Comparison of ENCODE assay signal across 7 cellular contexts in the genomic region with DNA sequence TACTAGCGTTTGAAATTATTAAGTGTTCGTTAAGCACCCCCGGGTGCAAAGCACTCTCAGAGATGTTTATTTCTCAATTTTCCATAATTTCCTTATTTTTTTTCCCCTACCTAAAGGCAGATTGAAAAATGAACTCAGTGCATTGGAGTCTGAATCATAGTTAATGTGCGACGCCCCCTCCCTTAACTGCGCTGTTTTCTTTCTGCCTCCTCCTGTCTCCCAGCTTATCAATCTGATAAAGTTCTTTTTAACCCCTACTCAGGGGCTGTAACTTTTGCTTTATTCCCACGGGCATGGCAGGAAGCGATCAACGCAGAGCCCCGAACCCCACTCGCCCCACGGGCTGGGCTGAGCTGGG. TPM values are rescaled to one million over a fixed set of nuclear protein-coding genes. Genes with fewer than 3 reads are reported as not detected.
DNase-seq lines count a peak whose midpoint lies in the region; ATAC-seq and TF ChIP-seq lines count a peak whose summit lies in the region.

No MANE protein-coding gene starts in this region.

- H3K36me3 ChIP-seq in HEK293 (ENCODE audit: control insufficient read depth in 2 of 2, insufficient read depth in 1 of 2, low read length in 2 of 2), result no peaks in the 10 kb centered on the region
- H3K36me3 ChIP-seq in iPS DF 6.9 (ENCODE audit: control insufficient read depth, insufficient read depth, low read length), result no peaks in the 10 kb centered on the region

- H3K27me3 Mint-ChIP-seq in activated CD4-positive, alpha-beta memory T cell treated with anti-CD3 and anti-CD28 coated beads, Interleukin-2, amount 10 ng/mL, durations not matched to agents 7 days and 5 days, result no peaks in the 10 kb centered on the region

- no peaks in the 10 kb centered on the region for H3K4me1 ChIP-seq in HEK293 (ENCODE audit: control insufficient read depth, insufficient read depth, low read length)
- H3K4me1 ChIP-seq in iPS DF 6.9 (ENCODE audit: control insufficient read depth, insufficient read depth, low read length), result peaks cover 4% of the 10 kb centered on the region

- H3K27me3 ChIP-seq in iPS DF 6.9 (ENCODE audit: control insufficient read depth, insufficient read depth, low read length), result no peaks in the 10 kb centered on the region

- no peak for TF ChIP-seq CTCF in HEK293 (tag by site-specific recombination; IDR thresholded peaks at IDR 0.05)

- no peak overlapping the region for H3K27ac Mint-ChIP-seq in activated CD4-positive, alpha-beta memory T cell treated with anti-CD3 and anti-CD28 coated beads, Interleukin-2, amount 10 ng/mL, durations not matched to agents 7 days and 5 days
- no peak overlapping the region for H3K27ac Mint-ChIP-seq in stimulated activated effector memory CD8-positive, alpha-beta T cell treated with anti-CD3 and anti-CD28 coated beads, Interleukin-12 subunit alpha, Interleukin-12 subunit beta, amount 100 ng/mL, for 72 hours

- POLR2A ChIA-PET in HEK293 (lab: Yijun Ruan, JAX), result interaction anchor here (0.9 kb wide), 1 partner anchor 330 kb away, joined by 3 read pairs; no protein-coding TSS in a partner anchor
- POLR2A ChIA-PET in activated CD4-positive, alpha-beta memory T cell treated with anti-CD3 and anti-CD28 coated beads, Interleukin-2, amount 10 ng/mL, durations not matched to agents 7 days and 5 days (lab: Charles Lee), result interaction anchor here (1.1 to 2.5 kb wide), 3 partner anchors 134 to 571 kb away, joined by 4 to 6 read pairs (median 6); a partner anchor contains a TSS

- no peak overlapping the region; the same call in 1 of the 2 replicates for H3K4me3 ChIP-seq in HEK293 (ENCODE audit: low read depth, low read length)
- peak overlapping the region; percentile 24 for H3K4me3 ChIP-seq in iPS DF 6.9 (ENCODE audit: low read length)

- CTCF ChIA-PET in HEK293 (lab: Yijun Ruan, JAX), result interaction anchor here (0.6 to 3.0 kb wide), 22 partner anchors 8 to 740 kb away, joined by 3 to 16 read pairs (median 3); a partner anchor contains a TSS
- CTCF ChIA-PET in activated CD4-positive, alpha-beta memory T cell treated with anti-CD3 and anti-CD28 coated beads, Interleukin-2, amount 10 ng/mL, durations not matched to agents 7 days and 5 days (lab: Charles Lee), result interaction anchor here (0.7 to 4.5 kb wide), 17 partner anchors 9 to 355 kb away, joined by 3 to 55 read pairs (median 5); a partner anchor contains a TSS

- H3K9me3 ChIP-seq in HEK293 (ENCODE audit: control insufficient read depth, insufficient read depth, low read depth, low read length), result no peaks in the 10 kb centered on the region
- H3K9me3 ChIP-seq in iPS DF 6.9 (ENCODE audit: control insufficient read depth, insufficient read depth, low read length), result no peaks in the 10 kb centered on the region

- no peak for DNase-seq in activated CD4-positive, alpha-beta memory T cell treated with anti-CD3 and anti-CD28 coated beads, Interleukin-2, amount 10 ng/mL, durations not matched to agents 7 days and 5 days
- DNase-seq in iPS DF 6.9 (ENCODE audit: low read depth, low spot score) (no peak), NCI-H345 treated with DMSO at 0.1 percent for 48 hours (lab: John Stamatoyannopoulos, UW; ENCODE audit: unreplicated experiment) (no peak)
- no peak for DNase-seq in stimulated activated effector memory CD8-positive, alpha-beta T cell treated with anti-CD3 and anti-CD28 coated beads, Interleukin-12 subunit alpha, Interleukin-12 subunit beta, amount 100 ng/mL, for 72 hours (ENCODE audit: low spot score in 2 of 2)

- no peaks in the 10 kb centered on the region for H3K9me3 Mint-ChIP-seq in activated CD4-positive, alpha-beta memory T cell treated with anti-CD3 and anti-CD28 coated beads, Interleukin-2, amount 10 ng/mL, durations not matched to agents 7 days and 5 days
- H3K9me3 Mint-ChIP-seq in stimulated activated effector memory CD8-positive, alpha-beta T cell treated with anti-CD3 and anti-CD28 coated beads, Interleukin-12 subunit alpha, Interleukin-12 subunit beta, amount 100 ng/mL, for 72 hours, result no peaks in the 10 kb centered on the region

- WGBS in iPS DF 6.9 (ENCODE audit: insufficient coverage, insufficient read length), result no CpG with 5 or more reads among the region's 12 CpGs

- peaks cover 9% of the 10 kb centered on the region for H3K4me1 Mint-ChIP-seq in activated CD4-positive, alpha-beta memory T cell treated with anti-CD3 and anti-CD28 coated beads, Interleukin-2, amount 10 ng/mL, durations not matched to agents 7 days and 5 days
- peaks cover 21% of the 10 kb centered on the region for H3K4me1 Mint-ChIP-seq in stimulated activated effector memory CD8-positive, alpha-beta T cell treated with anti-CD3 and anti-CD28 coated beads, Interleukin-12 subunit alpha, Interleukin-12 subunit beta, amount 100 ng/mL, for 72 hours

- ATAC-seq in stimulated activated effector memory CD8-positive, alpha-beta T cell treated with anti-CD3 and anti-CD28 coated beads, Interleukin-12 subunit alpha, Interleukin-12 subunit beta, amount 100 ng/mL, for 72 hours, result no peak
- ATAC-seq in GM18870 (IDR thresholded peaks at IDR 0.05; ENCODE audit: unreplicated experiment) (no peak), HG03432 (IDR thresholded peaks at IDR 0.05; ENCODE audit: unreplicated experiment) (no peak)

- H3K27ac ChIP-seq in HEK293 (ENCODE audit: extremely low read depth, low read depth, low read length), result peak overlapping the region; percentile 24; the same call in 1 of the 2 replicates
- no peak overlapping the region for H3K27ac ChIP-seq in iPS DF 6.9 (ENCODE audit: low read length)

- peaks cover 4% of the 10 kb centered on the region for H3K36me3 Mint-ChIP-seq in activated CD4-positive, alpha-beta memory T cell treated with anti-CD3 and anti-CD28 coated beads, Interleukin-2, amount 10 ng/mL, durations not matched to agents 7 days and 5 days (ENCODE audit: low read depth)
- peaks cover 19% of the 10 kb centered on the region for H3K36me3 Mint-ChIP-seq in stimulated activated effector memory CD8-positive, alpha-beta T cell treated with anti-CD3 and anti-CD28 coated beads, Interleukin-12 subunit alpha, Interleukin-12 subunit beta, amount 100 ng/mL, for 72 hours

- H3K4me3 Mint-ChIP-seq in activated CD4-positive, alpha-beta memory T cell treated with anti-CD3 and anti-CD28 coated beads, Interleukin-2, amount 10 ng/mL, durations not matched to agents 7 days and 5 days, result peak overlapping the region; percentile 19
- peak overlapping the region; percentile 65 for H3K4me3 Mint-ChIP-seq in stimulated activated effector memory CD8-positive, alpha-beta T cell treated with anti-CD3 and anti-CD28 coated beads, Interleukin-12 subunit alpha, Interleukin-12 subunit beta, amount 100 ng/mL, for 72 hours

TF ChIP-seq in HEK293, 187 proteins besides CTCF, POLR2A, EP300 and RAD21 (continues in another document):
- no peak for TF ChIP-seq ZNF19 (tag by site-specific recombination; IDR thresholded peaks at IDR 0.05; ENCODE audit: low read depth)
- TF ChIP-seq, protein P1, sequence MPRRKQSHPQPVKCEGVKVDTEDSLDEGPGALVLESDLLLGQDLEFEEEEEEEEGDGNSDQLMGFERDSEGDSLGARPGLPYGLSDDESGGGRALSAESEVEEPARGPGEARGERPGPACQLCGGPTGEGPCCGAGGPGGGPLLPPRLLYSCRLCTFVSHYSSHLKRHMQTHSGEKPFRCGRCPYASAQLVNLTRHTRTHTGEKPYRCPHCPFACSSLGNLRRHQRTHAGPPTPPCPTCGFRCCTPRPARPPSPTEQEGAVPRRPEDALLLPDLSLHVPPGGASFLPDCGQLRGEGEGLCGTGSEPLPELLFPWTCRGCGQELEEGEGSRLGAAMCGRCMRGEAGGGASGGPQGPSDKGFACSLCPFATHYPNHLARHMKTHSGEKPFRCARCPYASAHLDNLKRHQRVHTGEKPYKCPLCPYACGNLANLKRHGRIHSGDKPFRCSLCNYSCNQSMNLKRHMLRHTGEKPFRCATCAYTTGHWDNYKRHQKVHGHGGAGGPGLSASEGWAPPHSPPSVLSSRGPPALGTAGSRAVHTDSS (tag by site-specific recombination; IDR thresholded peaks at IDR 0.05), result no peak
- TF ChIP-seq ZNF155 (tag by site-specific recombination; IDR thresholded peaks at IDR 0.05), result no peak
- no peak for TF ChIP-seq ZNF157 (tag by site-specific recombination; IDR thresholded peaks at IDR 0.05)
- no peak for TF ChIP-seq YY2 (tag by site-specific recombination; IDR thresholded peaks at IDR 0.05)
- TF ChIP-seq ZNF776 (tag by site-specific recombination; IDR thresholded peaks at IDR 0.05; ENCODE audit: borderline replicate concordance), result no peak
- TF ChIP-seq ZIC2 (tag by site-specific recombination; IDR thresholded peaks at IDR 0.05), result no peak
- TF ChIP-seq ZNF138 (tag by site-specific recombination; IDR thresholded peaks at IDR 0.05; ENCODE audit: borderline replicate concordance), result no peak
- no peak for TF ChIP-seq ZNF510 (tag by site-specific recombination; IDR thresholded peaks at IDR 0.05; ENCODE audit: insufficient replicate concordance)
- no peak for TF ChIP-seq ZNF248 (tag by site-specific recombination; IDR thresholded peaks at IDR 0.05)
- TF ChIP-seq, protein P2, sequence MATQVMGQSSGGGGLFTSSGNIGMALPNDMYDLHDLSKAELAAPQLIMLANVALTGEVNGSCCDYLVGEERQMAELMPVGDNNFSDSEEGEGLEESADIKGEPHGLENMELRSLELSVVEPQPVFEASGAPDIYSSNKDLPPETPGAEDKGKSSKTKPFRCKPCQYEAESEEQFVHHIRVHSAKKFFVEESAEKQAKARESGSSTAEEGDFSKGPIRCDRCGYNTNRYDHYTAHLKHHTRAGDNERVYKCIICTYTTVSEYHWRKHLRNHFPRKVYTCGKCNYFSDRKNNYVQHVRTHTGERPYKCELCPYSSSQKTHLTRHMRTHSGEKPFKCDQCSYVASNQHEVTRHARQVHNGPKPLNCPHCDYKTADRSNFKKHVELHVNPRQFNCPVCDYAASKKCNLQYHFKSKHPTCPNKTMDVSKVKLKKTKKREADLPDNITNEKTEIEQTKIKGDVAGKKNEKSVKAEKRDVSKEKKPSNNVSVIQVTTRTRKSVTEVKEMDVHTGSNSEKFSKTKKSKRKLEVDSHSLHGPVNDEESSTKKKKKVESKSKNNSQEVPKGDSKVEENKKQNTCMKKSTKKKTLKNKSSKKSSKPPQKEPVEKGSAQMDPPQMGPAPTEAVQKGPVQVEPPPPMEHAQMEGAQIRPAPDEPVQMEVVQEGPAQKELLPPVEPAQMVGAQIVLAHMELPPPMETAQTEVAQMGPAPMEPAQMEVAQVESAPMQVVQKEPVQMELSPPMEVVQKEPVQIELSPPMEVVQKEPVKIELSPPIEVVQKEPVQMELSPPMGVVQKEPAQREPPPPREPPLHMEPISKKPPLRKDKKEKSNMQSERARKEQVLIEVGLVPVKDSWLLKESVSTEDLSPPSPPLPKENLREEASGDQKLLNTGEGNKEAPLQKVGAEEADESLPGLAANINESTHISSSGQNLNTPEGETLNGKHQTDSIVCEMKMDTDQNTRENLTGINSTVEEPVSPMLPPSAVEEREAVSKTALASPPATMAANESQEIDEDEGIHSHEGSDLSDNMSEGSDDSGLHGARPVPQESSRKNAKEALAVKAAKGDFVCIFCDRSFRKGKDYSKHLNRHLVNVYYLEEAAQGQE (tag by site-specific recombination; IDR thresholded peaks at IDR 0.05), result no peak
- TF ChIP-seq SCRT1 (tag by site-specific recombination; IDR thresholded peaks at IDR 0.05; ENCODE audit: borderline replicate concordance), result no peak

RNA-seq across cellular contexts. Expression of a gene that starts 58.2 kb away (rescaled TPM):
- 10 to 100 TPM; 12.1 to 12.7 TPM for total RNA-seq in activated CD4-positive, alpha-beta memory T cell treated with anti-CD3 and anti-CD28 coated beads, Interleukin-2, amount 10 ng/mL, durations not matched to agents 7 days and 5 days
